Comparison of ENCODE assay signal across 8 cellular contexts in the genomic region with DNA sequence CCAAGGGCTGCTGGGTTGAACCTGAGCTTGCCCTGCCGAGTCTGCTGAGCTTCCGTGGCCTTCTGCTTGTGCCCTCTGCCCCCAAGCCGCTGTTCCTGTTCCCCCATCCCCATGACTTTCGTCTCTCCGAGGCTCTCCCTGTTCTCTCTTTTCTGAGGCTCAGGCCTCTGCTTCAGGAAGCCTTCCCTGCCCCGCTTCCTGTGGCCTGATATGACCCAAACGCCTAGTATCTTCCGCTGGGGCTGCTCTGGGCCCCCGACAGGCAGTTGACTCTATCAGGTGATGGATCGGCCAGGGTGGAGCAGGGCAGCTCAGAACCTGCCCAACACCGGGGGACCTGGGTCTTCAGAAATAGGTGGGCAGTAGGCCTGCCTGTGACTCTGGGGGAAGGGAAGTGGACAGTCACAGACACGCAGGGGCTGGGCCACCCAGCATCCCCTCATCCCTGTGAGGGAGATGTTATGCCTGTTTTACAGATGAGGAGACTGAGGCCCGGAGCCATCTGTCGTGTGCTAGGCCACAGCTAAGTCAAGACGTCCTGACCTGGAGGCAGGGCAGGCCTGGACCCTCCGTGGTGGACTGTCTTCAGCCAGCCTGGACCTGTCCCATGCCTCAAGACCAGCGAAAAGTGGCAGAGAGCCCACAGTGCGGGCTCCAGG. TPM values are rescaled to one million over a fixed set of nuclear protein-coding genes. Genes with fewer than 3 reads are reported as not detected.
DNase-seq lines count a peak whose midpoint lies in the region; ATAC-seq, FAIRE-seq and TF ChIP-seq lines count a peak whose summit lies in the region.

No MANE protein-coding gene starts in this region.

- peaks cover 14% of the 10 kb centered on the region for H3K36me3 Mint-ChIP-seq in activated CD4-positive, alpha-beta T cell treated with anti-CD3 and anti-CD28 coated beads, Interleukin-2, amount 10 ng/mL, durations not matched to agents 24 days and 14 days (ENCODE audit: low read depth)
- H3K36me3 Mint-ChIP-seq in activated T-helper 2 cell treated with anti-CD3 and anti-CD28 coated beads, Interferon-gamma antibody, Interleukin-2, Interleukin-4, amounts not matched to agents 10 μg/mL and 5 μg/mL and 100 μg/mL, durations not matched to agents 14 hours and 24 hours and 36 hours (ENCODE audit: low read depth): peaks cover 12% of the 10 kb centered on the region

- H3K4me1 Mint-ChIP-seq in activated CD4-positive, alpha-beta T cell treated with anti-CD3 and anti-CD28 coated beads, Interleukin-2, amount 10 ng/mL, durations not matched to agents 24 days and 14 days: peaks cover 26% of the 10 kb centered on the region
- peaks cover 15% of the 10 kb centered on the region for H3K4me1 Mint-ChIP-seq in activated T-helper 2 cell treated with anti-CD3 and anti-CD28 coated beads, Interferon-gamma antibody, Interleukin-2, Interleukin-4, amounts not matched to agents 10 μg/mL and 5 μg/mL and 100 μg/mL, durations not matched to agents 14 hours and 24 hours and 36 hours (ENCODE audit: low read depth)

- H3K9me3 ChIP-seq in kidney (ENCODE audit: control insufficient read depth in 1 of 2, low read length in 2 of 2) (no peaks in the 10 kb centered on the region), testis (no peaks in the 10 kb centered on the region)

- no peak for ATAC-seq in activated CD4-positive, CD25-positive, alpha-beta regulatory T cell treated with anti-CD3 and anti-CD28 coated beads, Interleukin-2, amount 50 U/mL, for 24 hours

- peak overlapping the region; percentile 43 to 86 for H3K9ac ChIP-seq in kidney (ENCODE audit: low read length in 2 of 2)

- peak overlapping the region; percentile 81 for H3K27ac Mint-ChIP-seq in activated CD4-positive, alpha-beta T cell treated with anti-CD3 and anti-CD28 coated beads, Interleukin-2, amount 10 ng/mL, durations not matched to agents 24 days and 14 days
- peak overlapping the region; percentile 19 for H3K27ac Mint-ChIP-seq in activated T-helper 2 cell treated with anti-CD3 and anti-CD28 coated beads, Interferon-gamma antibody, Interleukin-2, Interleukin-4, amounts not matched to agents 10 μg/mL and 5 μg/mL and 100 μg/mL, durations not matched to agents 14 hours and 24 hours and 36 hours

- H3K4me3 ChIP-seq in kidney (ENCODE audit: low read length in 2 of 2): peak overlapping the region; percentile 24 to 100
- no peak overlapping the region for H3K4me3 ChIP-seq in testis

- H3K4me1 ChIP-seq in kidney (ENCODE audit: control insufficient read depth in 1 of 2, insufficient read depth in 1 of 2, low read depth in 1 of 2, low read length in 2 of 2): peaks cover 9 to 18% of the 10 kb centered on the region in 2 donors
- peaks cover 43% of the 10 kb centered on the region for H3K4me1 ChIP-seq in testis

- intact Hi-C loops in activated CD4-positive, alpha-beta T cell treated with anti-CD3 and anti-CD28 coated beads, Interleukin-2, amount 10 ng/mL, durations not matched to agents 24 days and 14 days (cut with micrococcal nuclease): loop anchor here (1.0 kb wide), 1 partner anchor 17 kb away; the partner anchor contains the start of gene PLCB3
- intact Hi-C loops in activated T-helper 2 cell treated with anti-CD3 and anti-CD28 coated beads, Interferon-gamma antibody, Interleukin-2, Interleukin-4, amounts not matched to agents 10 μg/mL and 5 μg/mL and 100 μg/mL, durations not matched to agents 14 hours and 24 hours and 36 hours (cut with micrococcal nuclease): loop anchor here (2.0 kb wide), 1 partner anchor 61 kb away; the partner anchor contains the start of gene FERMT3
- intact Hi-C loops in kidney (cut with DNase I): no loop called here
- intact Hi-C loops in testis (cut with DNase I; ENCODE audit: low total_unique reads): no loop called here

- peak overlapping the region; percentile 82 to 91 for H3K27ac ChIP-seq in kidney (ENCODE audit: low read depth in 2 of 2, low read length in 2 of 2)
- peak overlapping the region; percentile 86 to 94 for H3K27ac ChIP-seq in testis

- H3K27me3 ChIP-seq in testis: no peaks in the 10 kb centered on the region

- no peaks in the 10 kb centered on the region for H3K9me3 Mint-ChIP-seq in activated CD4-positive, alpha-beta T cell treated with anti-CD3 and anti-CD28 coated beads, Interleukin-2, amount 10 ng/mL, durations not matched to agents 24 days and 14 days
- no peaks in the 10 kb centered on the region for H3K9me3 Mint-ChIP-seq in activated T-helper 2 cell treated with anti-CD3 and anti-CD28 coated beads, Interferon-gamma antibody, Interleukin-2, Interleukin-4, amounts not matched to agents 10 μg/mL and 5 μg/mL and 100 μg/mL, durations not matched to agents 14 hours and 24 hours and 36 hours

- WGBS in testis, 2 donors: 22 to 26% methylated on average over 11 to 18 of the region's 18 CpGs

- no peak for TF ChIP-seq POLR2A in testis (IDR thresholded peaks at IDR 0.05)

- no peaks in the 10 kb centered on the region for H3K27me3 Mint-ChIP-seq in activated CD4-positive, alpha-beta T cell treated with anti-CD3 and anti-CD28 coated beads, Interleukin-2, amount 10 ng/mL, durations not matched to agents 24 days and 14 days
- no peaks in the 10 kb centered on the region for H3K27me3 Mint-ChIP-seq in activated T-helper 2 cell treated with anti-CD3 and anti-CD28 coated beads, Interferon-gamma antibody, Interleukin-2, Interleukin-4, amounts not matched to agents 10 μg/mL and 5 μg/mL and 100 μg/mL, durations not matched to agents 14 hours and 24 hours and 36 hours (ENCODE audit: low read depth)

- TF ChIP-seq CTCF in kidney (IDR thresholded peaks at IDR 0.05; ENCODE audit: borderline replicate concordance, extremely low read depth, insufficient read depth): no peak
- no peak for TF ChIP-seq CTCF in testis (IDR thresholded peaks at IDR 0.05)

- no peak for DNase-seq in activated CD4-positive, alpha-beta T cell treated with anti-CD3 and anti-CD28 coated beads, Interleukin-2, amount 10 ng/mL, durations not matched to agents 24 days and 14 days
- DNase-seq in activated CD4-positive, alpha-beta T cell treated with anti-CD3 and anti-CD28 coated beads for 48 hours: no peak
- no peak for DNase-seq in activated T-helper 2 cell treated with anti-CD3 and anti-CD28 coated beads, Interferon-gamma antibody, Interleukin-2, Interleukin-4, amounts not matched to agents 10 μg/mL and 5 μg/mL and 100 μg/mL, durations not matched to agents 14 hours and 24 hours and 36 hours (ENCODE audit: low spot score)
- DNase-seq in kidney (no peak), testis (peak; percentile 38), HT-29 (ENCODE audit: low spot score) (no peak), SKM-1 (lab: John Stamatoyannopoulos, UW; ENCODE audit: unreplicated experiment) (no peak)

- FAIRE-seq in kidney (lab: Jason Lieb, UNC): no peak

- H3K4me3 Mint-ChIP-seq in activated CD4-positive, alpha-beta T cell treated with anti-CD3 and anti-CD28 coated beads, Interleukin-2, amount 10 ng/mL, durations not matched to agents 24 days and 14 days: peak overlapping the region; percentile 96
- H3K4me3 Mint-ChIP-seq in activated T-helper 2 cell treated with anti-CD3 and anti-CD28 coated beads, Interferon-gamma antibody, Interleukin-2, Interleukin-4, amounts not matched to agents 10 μg/mL and 5 μg/mL and 100 μg/mL, durations not matched to agents 14 hours and 24 hours and 36 hours (ENCODE audit: low read depth): peak overlapping the region; percentile 91

- H3K36me3 ChIP-seq in kidney (ENCODE audit: control insufficient read depth in 1 of 2, insufficient read depth in 2 of 2, low read length in 2 of 2) (peaks cover 0 to 6% of the 10 kb centered on the region in 2 donors), testis (ENCODE audit: low read depth, missing control alignments) (no peaks in the 10 kb centered on the region)

RNA-seq across cellular contexts. Expression of gene BAD, which starts 16.3 kb away (rescaled TPM):
- total RNA-seq in activated CD4-positive, alpha-beta T cell treated with anti-CD3 and anti-CD28 coated beads, Interleukin-2, amount 10 ng/mL, durations not matched to agents 24 days and 14 days: 34.0 and 35.5 TPM in 2 replicates
- 33.2 and 34.7 TPM in 2 replicates for total RNA-seq in activated T-helper 2 cell treated with anti-CD3 and anti-CD28 coated beads, Interferon-gamma antibody, Interleukin-2, Interleukin-4, amounts not matched to agents 10 μg/mL and 5 μg/mL and 100 μg/mL, durations not matched to agents 14 hours and 24 hours and 36 hours
- total RNA-seq in kidney (59.8 TPM), testis (100 to 1,000 TPM in 1 of 2 donors, 10 to 100 TPM in 1; 88.7 to 110 TPM)
- polyA plus RNA-seq in kidney (ENCODE audit: insufficient read depth, low read depth, low replicate concordance) (157 TPM), testis (ENCODE audit: insufficient read depth, low read depth, low replicate concordance) (85.2 TPM)
- total RNA-seq in HT-29 (2014; rRNA removed; shearing (Covaris generic)): 159 and 160 TPM in 2 replicates

RNA-seq across cellular contexts. Expression of gene PLCB3, which starts 16.8 kb away (rescaled TPM):
- 16.6 and 16.7 TPM in 2 replicates for total RNA-seq in activated CD4-positive, alpha-beta T cell treated with anti-CD3 and anti-CD28 coated beads, Interleukin-2, amount 10 ng/mL, durations not matched to agents 24 days and 14 days
- total RNA-seq in activated T-helper 2 cell treated with anti-CD3 and anti-CD28 coated beads, Interferon-gamma antibody, Interleukin-2, Interleukin-4, amounts not matched to agents 10 μg/mL and 5 μg/mL and 100 μg/mL, durations not matched to agents 14 hours and 24 hours and 36 hours: 21.0 and 23.4 TPM in 2 replicates
- total RNA-seq in kidney (24.6 TPM), testis (10 to 100 TPM; 29.6 to 45.4 TPM)
- polyA plus RNA-seq in kidney (ENCODE audit: insufficient read depth, low read depth, low replicate concordance) (9.6 TPM), testis (ENCODE audit: insufficient read depth, low read depth, low replicate concordance) (14.2 TPM)
- total RNA-seq in HT-29 (2014; rRNA removed; shearing (Covaris generic)): 130 and 137 TPM in 2 replicates

RNA-seq across cellular contexts. Expression of gene GPR137, which starts 17.5 kb away (rescaled TPM):
- 45.6 and 47.6 TPM in 2 replicates for total RNA-seq in activated CD4-positive, alpha-beta T cell treated with anti-CD3 and anti-CD28 coated beads, Interleukin-2, amount 10 ng/mL, durations not matched to agents 24 days and 14 days
- total RNA-seq in activated T-helper 2 cell treated with anti-CD3 and anti-CD28 coated beads, Interferon-gamma antibody, Interleukin-2, Interleukin-4, amounts not matched to agents 10 μg/mL and 5 μg/mL and 100 μg/mL, durations not matched to agents 14 hours and 24 hours and 36 hours: 32.7 and 38.0 TPM in 2 replicates
- total RNA-seq in kidney: 44.0 TPM
- 48.4 TPM for polyA plus RNA-seq in kidney (ENCODE audit: insufficient read depth, low read depth, low replicate concordance)
- total RNA-seq in testis: 100 to 1,000 TPM; 204 to 230 TPM
- 390 TPM for polyA plus RNA-seq in testis (ENCODE audit: insufficient read depth, low read depth, low replicate concordance)
- total RNA-seq in HT-29 (2014; rRNA removed; shearing (Covaris generic)): 23.9 and 36.5 TPM in 2 replicates

RNA-seq across cellular contexts. Expression of gene PPP1R14B, which starts 21.4 kb away (rescaled TPM):
- 284 TPM in 2 replicates for total RNA-seq in activated CD4-positive, alpha-beta T cell treated with anti-CD3 and anti-CD28 coated beads, Interleukin-2, amount 10 ng/mL, durations not matched to agents 24 days and 14 days
- total RNA-seq in activated T-helper 2 cell treated with anti-CD3 and anti-CD28 coated beads, Interferon-gamma antibody, Interleukin-2, Interleukin-4, amounts not matched to agents 10 μg/mL and 5 μg/mL and 100 μg/mL, durations not matched to agents 14 hours and 24 hours and 36 hours: 262 and 273 TPM in 2 replicates
- total RNA-seq in kidney (86.5 TPM), testis (10 to 100 TPM; 53.4 to 67.3 TPM)
- polyA plus RNA-seq in kidney (ENCODE audit: insufficient read depth, low read depth, low replicate concordance) (145 TPM), testis (ENCODE audit: insufficient read depth, low read depth, low replicate concordance) (72.0 TPM)
- total RNA-seq in HT-29 (2014; rRNA removed; shearing (Covaris generic)): 643 and 699 TPM in 2 replicates

RNA-seq across cellular contexts. Expression of gene KCNK4, which starts 22.9 kb away (rescaled TPM):
- 0.23 and 0.24 TPM in 2 replicates for total RNA-seq in activated CD4-positive, alpha-beta T cell treated with anti-CD3 and anti-CD28 coated beads, Interleukin-2, amount 10 ng/mL, durations not matched to agents 24 days and 14 days
- not detected in 2 replicates for total RNA-seq in activated T-helper 2 cell treated with anti-CD3 and anti-CD28 coated beads, Interferon-gamma antibody, Interleukin-2, Interleukin-4, amounts not matched to agents 10 μg/mL and 5 μg/mL and 100 μg/mL, durations not matched to agents 14 hours and 24 hours and 36 hours
- total RNA-seq in kidney (not detected), testis (under 1 TPM in 1 of 2 donors, not detected in 1; 0.24 TPM)
- polyA plus RNA-seq in kidney (ENCODE audit: insufficient read depth, low read depth, low replicate concordance) (not detected), testis (ENCODE audit: insufficient read depth, low read depth, low replicate concordance) (not detected)
- total RNA-seq in HT-29 (2014; rRNA removed; shearing (Covaris generic)): not detected in 2 replicates

Comparison
In these comparisons a context has a peak if more than half of its experiments do, and no peak if none do; other contexts are left out.
1. H3K4me3 ChIP-seq: peak in kidney (2 of 2); none in testis (0 of 2).
2. intact Hi-C loops: an anchor here in activated CD4-positive, alpha-beta T cell treated with anti-CD3 and anti-CD28 coated beads, Interleukin-2, amount 10 ng/mL, durations not matched to agents 24 days and 14 days (1.0 kb wide) and activated T-helper 2 cell treated with anti-CD3 and anti-CD28 coated beads, Interferon-gamma antibody, Interleukin-2, Interleukin-4, amounts not matched to agents 10 μg/mL and 5 μg/mL and 100 μg/mL, durations not matched to agents 14 hours and 24 hours and 36 hours (2.0 kb wide); none called in kidney and testis.